In the genomic region with DNA sequence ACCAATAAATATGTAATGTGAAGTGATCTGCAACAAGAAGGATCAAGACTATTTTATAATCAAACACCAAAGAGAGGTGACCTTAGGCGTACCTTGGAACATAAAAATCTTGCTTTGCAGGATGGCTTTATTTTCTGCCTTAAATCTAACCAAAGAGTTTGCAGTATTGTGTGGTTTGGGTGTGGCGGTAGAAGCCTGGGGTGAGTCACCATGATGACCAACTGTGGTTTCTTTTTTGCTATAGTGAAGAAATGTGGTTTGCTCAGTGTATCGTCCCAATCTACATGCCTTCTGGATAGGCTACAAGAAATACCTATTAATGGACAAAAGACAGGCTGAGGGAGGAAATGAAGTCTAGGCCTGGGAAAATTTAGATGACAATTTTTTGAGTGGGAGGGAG, we compare ENCODE assay signal across 1 cellular context.
TF ChIP-seq lines count a peak whose summit lies in the region.

No MANE protein-coding gene starts in this region.

TF ChIP-seq in K562, 482 proteins besides CTCF, POLR2A, EP300 and RAD21 (continued from another document and continues in another):
- TF ChIP-seq PRDM10 (IDR thresholded peaks at IDR 0.05; ENCODE audit: partially characterized antibody) = no peak
- TF ChIP-seq JUN (IDR thresholded peaks at IDR 0.05; ENCODE audit: borderline replicate concordance, low read depth, low read length) = peak; percentile 87
- TF ChIP-seq JUN (CRISPR knock-in tag; IDR thresholded peaks at IDR 0.05; ENCODE audit: borderline replicate concordance) = no peak
- no peak for TF ChIP-seq ZBTB34 (CRISPR knock-in tag; IDR thresholded peaks at IDR 0.05)
- TF ChIP-seq SOX6 (IDR thresholded peaks at IDR 0.05) = 0 out of 2 replicates have a peak, but pooled peaks have one; percentile 21
- TF ChIP-seq SMARCE1 (IDR thresholded peaks at IDR 0.05) = peak; percentile 84; the same call in 1 of the 2 replicates
- TF ChIP-seq ZNF507 (tag; conservative IDR thresholded peaks at IDR 0.05) = no peak
- peak; percentile 35 to 88; a peak in 3 of 4 replicates for TF ChIP-seq RCOR1 (IDR thresholded peaks at IDR 0.05; ENCODE audit: borderline replicate concordance in 1 of 2, low read depth in 2 of 2, low read length in 2 of 2)
- TF ChIP-seq CREBBP (IDR thresholded peaks at IDR 0.05; ENCODE audit: low read depth, low read length) = no peak
- no peak for TF ChIP-seq CBX5 (IDR thresholded peaks at IDR 0.05; ENCODE audit: borderline replicate concordance, low read depth)
- TF ChIP-seq, protein P1, sequence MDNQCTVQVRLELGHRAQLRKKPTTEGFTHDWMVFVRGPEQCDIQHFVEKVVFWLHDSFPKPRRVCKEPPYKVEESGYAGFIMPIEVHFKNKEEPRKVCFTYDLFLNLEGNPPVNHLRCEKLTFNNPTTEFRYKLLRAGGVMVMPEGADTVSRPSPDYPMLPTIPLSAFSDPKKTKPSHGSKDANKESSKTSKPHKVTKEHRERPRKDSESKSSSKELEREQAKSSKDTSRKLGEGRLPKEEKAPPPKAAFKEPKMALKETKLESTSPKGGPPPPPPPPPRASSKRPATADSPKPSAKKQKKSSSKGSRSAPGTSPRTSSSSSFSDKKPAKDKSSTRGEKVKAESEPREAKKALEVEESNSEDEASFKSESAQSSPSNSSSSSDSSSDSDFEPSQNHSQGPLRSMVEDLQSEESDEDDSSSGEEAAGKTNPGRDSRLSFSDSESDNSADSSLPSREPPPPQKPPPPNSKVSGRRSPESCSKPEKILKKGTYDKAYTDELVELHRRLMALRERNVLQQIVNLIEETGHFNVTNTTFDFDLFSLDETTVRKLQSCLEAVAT (IDR thresholded peaks at IDR 0.05) = peak in 1 of 2 experiments; percentile 81; a peak in 1 of 4 replicates
- TF ChIP-seq NCOR1 (IDR thresholded peaks at IDR 0.05) = 0 out of 2 replicates have a peak, but pooled peaks have one; percentile 7
- TF ChIP-seq, protein P2, sequence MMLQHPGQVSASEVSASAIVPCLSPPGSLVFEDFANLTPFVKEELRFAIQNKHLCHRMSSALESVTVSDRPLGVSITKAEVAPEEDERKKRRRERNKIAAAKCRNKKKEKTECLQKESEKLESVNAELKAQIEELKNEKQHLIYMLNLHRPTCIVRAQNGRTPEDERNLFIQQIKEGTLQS (IDR thresholded peaks at IDR 0.05) = peak; percentile 92
- TF ChIP-seq, protein P2 (CRISPR knock-in tag; conservative IDR thresholded peaks at IDR 0.05) = no peak
- 0 out of 2 replicates have a peak, but pooled peaks have one; percentile 30 for TF ChIP-seq ZNF175 (CRISPR knock-in tag; IDR thresholded peaks at IDR 0.05; ENCODE audit: low read depth)
- peak; percentile 75; the same call in 1 of the 2 replicates for TF ChIP-seq JUNB (CRISPR knock-in tag; conservative IDR thresholded peaks at IDR 0.05)
- no peak for TF ChIP-seq SFPQ (IDR thresholded peaks at IDR 0.05; ENCODE audit: low read depth, low read length)
- no peak for TF ChIP-seq ZBTB40 (IDR thresholded peaks at IDR 0.05)
- TF ChIP-seq ZBTB40 (CRISPR knock-in tag; IDR thresholded peaks at IDR 0.05) = no peak
- no peak for TF ChIP-seq MTA3 (IDR thresholded peaks at IDR 0.05; ENCODE audit: borderline replicate concordance)
- TF ChIP-seq SRSF9 (IDR thresholded peaks at IDR 0.05; ENCODE audit: borderline replicate concordance, low read depth, low read length) = no peak
- no peak for TF ChIP-seq CEBPZ (IDR thresholded peaks at IDR 0.05; ENCODE audit: borderline replicate concordance, low read depth, low read length)
- no peak for TF ChIP-seq ZNF511 (CRISPR knock-in tag; IDR thresholded peaks at IDR 0.05)
- TF ChIP-seq SMARCA4 (IDR thresholded peaks at IDR 0.05) = peak; percentile 77; the same call in 1 of the 2 replicates
- no peak for TF ChIP-seq ZNF780A (CRISPR knock-in tag; IDR thresholded peaks at IDR 0.05)
- TF ChIP-seq ZNF197 (CRISPR knock-in tag; IDR thresholded peaks at IDR 0.05; ENCODE audit: low read depth) = no peak
- TF ChIP-seq TEAD4 (IDR thresholded peaks at IDR 0.05; ENCODE audit: low read length) = peak; percentile 76; the same call in 1 of the 2 replicates
- no peak for TF ChIP-seq TEAD4 (CRISPR knock-in tag; IDR thresholded peaks at IDR 0.05; ENCODE audit: borderline replicate concordance)
- no peak for TF ChIP-seq MAFF (IDR thresholded peaks at IDR 0.05; ENCODE audit: low read length)
- TF ChIP-seq IRF2 (CRISPR knock-in tag; IDR thresholded peaks at IDR 0.05) = no peak
- no peak for TF ChIP-seq ZFX (CRISPR knock-in tag; IDR thresholded peaks at IDR 0.05)
- no peak for TF ChIP-seq GABPB2 (CRISPR knock-in tag; conservative IDR thresholded peaks at IDR 0.05)
